In genomic region chr5:146848133-146848532, GRCh38 we compare ENCODE assay signal across 20 cellular contexts. TPM values are rescaled to one million over a fixed set of nuclear protein-coding genes. Genes with fewer than 3 reads are reported as not detected.
DNase-seq lines count a peak whose midpoint lies in the region; ATAC-seq and TF ChIP-seq lines count a peak whose summit lies in the region.
"Had no signal": no experiment of that assay in that cellular context is flagged by ENCODE, and none has a peak within 500 bp of the region (broad histone marks: within the 10 kb centered on the region; RNA-seq: fewer than 3 reads in every experiment).

No MANE protein-coding gene starts in this region.

- no peaks in the 10 kb centered on the region for H3K36me3 ChIP-seq in right lobe of liver
- no peaks in the 10 kb centered on the region for H3K36me3 ChIP-seq in naive thymus-derived CD4-positive, alpha-beta T cell (ENCODE audit: control insufficient read depth in 2 of 3, insufficient read depth in 3 of 3, low read length in 3 of 3)
- H3K36me3 ChIP-seq: BLaER1 had no signal

- ATAC-seq in left lobe of liver (peak; percentile 72), right lobe of liver (peak; percentile 75 to 86 (median 80))
- ATAC-seq in naive thymus-derived CD4-positive, alpha-beta T cell = no peak
- ATAC-seq: CD8-positive, alpha-beta T cell; HCT116 had no signal

- no peaks in the 10 kb centered on the region for H3K27me3 ChIP-seq in right lobe of liver
- no peaks in the 10 kb centered on the region for H3K27me3 ChIP-seq in naive thymus-derived CD4-positive, alpha-beta T cell (ENCODE audit: control insufficient read depth in 2 of 2, insufficient read depth in 2 of 2, low read length in 2 of 2)
- H3K27me3 ChIP-seq: BLaER1 had no signal

- H3K4me3 Mint-ChIP-seq in naive thymus-derived CD4-positive, alpha-beta T cell = no peak overlapping the region
- H3K4me3 Mint-ChIP-seq: B cell; CD4-positive, CD25-positive, alpha-beta regulatory T cell; CD8-positive, alpha-beta T cell; H9 had no signal

- H3K9me3 Mint-ChIP-seq in naive thymus-derived CD4-positive, alpha-beta T cell = no peaks in the 10 kb centered on the region
- H3K9me3 Mint-ChIP-seq: CD8-positive, alpha-beta T cell; H9 had no signal

- no peaks in the 10 kb centered on the region for H3K9me3 ChIP-seq in right lobe of liver
- no peaks in the 10 kb centered on the region for H3K9me3 ChIP-seq in naive thymus-derived CD4-positive, alpha-beta T cell (ENCODE audit: control insufficient read depth in 2 of 3, low read length in 3 of 3)
- H3K9me3 ChIP-seq: BLaER1, Caco-2 had no signal

- no peak overlapping the region for H3K4me3 ChIP-seq in right lobe of liver
- H3K4me3 ChIP-seq in naive thymus-derived CD4-positive, alpha-beta T cell (ENCODE audit: low read length) = no peak overlapping the region
- H3K4me3 ChIP-seq: BLaER1, GM23248 had no signal

- no peak for TF ChIP-seq CTCF in right lobe of liver (IDR thresholded peaks at IDR 0.05)

- intact Hi-C loops in right lobe of liver (cut with DNase I) = no loop called here
- intact Hi-C loops in naive thymus-derived CD4-positive, alpha-beta T cell (cut with micrococcal nuclease) = no loop called here

- TF ChIP-seq POLR2A in right lobe of liver (IDR thresholded peaks at IDR 0.05) = no peak

- H3K36me3 Mint-ChIP-seq in naive thymus-derived CD4-positive, alpha-beta T cell = no peaks in the 10 kb centered on the region
- H3K36me3 Mint-ChIP-seq: CD4-positive, CD25-positive, alpha-beta regulatory T cell; CD8-positive, alpha-beta T cell had no signal

- peak overlapping the region in 1 of 3 donors; percentile 14 for H3K27ac ChIP-seq in right lobe of liver
- H3K27ac ChIP-seq in naive thymus-derived CD4-positive, alpha-beta T cell (ENCODE audit: low read depth, low read length) = no peak overlapping the region
- H3K27ac ChIP-seq: BLaER1, C4-2B, GM23248 had no signal

- WGBS in right lobe of liver (ENCODE audit: insufficient coverage, low coverage, low lambda C conversion rate, missing lambda C conversion rate) = 17% methylated on average over 1 of the region's 1 CpG

- DNase-seq in HT-29 (ENCODE audit: low spot score) (peak; percentile 35), left lobe of liver (ENCODE audit: low spot score) (no peak), right lobe of liver (no peak), NCI-H1092 treated with DMSO at 0.1 percent for 48 hours (lab: John Stamatoyannopoulos, UW) (no peak)
- no peak for DNase-seq in naive thymus-derived CD4-positive, alpha-beta T cell
- DNase-seq in stimulated activated CD4-positive, alpha-beta T cell treated with anti-CD3 and anti-CD28 coated beads, Interleukin-4, amount 100 ng/mL, for 4 hours = no peak
- DNase-seq: Caco-2; CD4-positive, CD25-positive, alpha-beta regulatory T cell; CD8-positive, alpha-beta T cell; DMS153; DMS79 treated with DMSO at 0.1 percent for 48 hours; GF-D8; GM23248; H9 had no signal

- peaks cover 0 to 21% (median 8%) of the 10 kb centered on the region in 4 donors for H3K4me1 ChIP-seq in right lobe of liver
- no peaks in the 10 kb centered on the region for H3K4me1 ChIP-seq in naive thymus-derived CD4-positive, alpha-beta T cell (ENCODE audit: control insufficient read depth in 2 of 2, insufficient read depth in 2 of 2, low read length in 2 of 2)
- H3K4me1 ChIP-seq: BLaER1 had no signal

- no peak overlapping the region for H3K27ac Mint-ChIP-seq in naive thymus-derived CD4-positive, alpha-beta T cell
- H3K27ac Mint-ChIP-seq: B cell; CD4-positive, CD25-positive, alpha-beta regulatory T cell; CD8-positive, alpha-beta T cell; H9 had no signal

- CTCF ChIA-PET in naive thymus-derived CD4-positive, alpha-beta T cell (lab: Charles Lee) = no interaction called here

- H3K4me1 Mint-ChIP-seq in naive thymus-derived CD4-positive, alpha-beta T cell = peaks cover 0 to 8% (median 0%) of the 10 kb centered on the region in 7 donors
- H3K4me1 Mint-ChIP-seq: B cell had no signal

- POLR2A ChIA-PET in naive thymus-derived CD4-positive, alpha-beta T cell (lab: Charles Lee) = no interaction called here

- peaks cover 0 to 4% (median 0%) of the 10 kb centered on the region in 5 donors for H3K27me3 Mint-ChIP-seq in naive thymus-derived CD4-positive, alpha-beta T cell

RNA-seq across cellular contexts. Expression of gene PPP2R2B, which starts 30.4 kb away (rescaled TPM):
- 0.03 and 0.08 TPM in 2 replicates for total RNA-seq in HT-29 (2014; rRNA removed; shearing (Covaris generic))
- total RNA-seq in left lobe of liver = 0.03 TPM
- total RNA-seq in right lobe of liver = under 1 TPM; 0.15 to 0.77 (median 0.27) TPM
- 10 to 100 TPM in 1 of 5 experiments, 1 to 10 TPM in 1, under 1 TPM in 3; 0.24 to 14.1 (median 1.00) TPM for total RNA-seq in naive thymus-derived CD4-positive, alpha-beta T cell
- under 1 TPM; 0.15 to 0.17 TPM for polyA plus RNA-seq in naive thymus-derived CD4-positive, alpha-beta T cell
- total RNA-seq: B cell, G401 had no signal
- polyA plus RNA-seq: AG04450 had no signal
